Comparison of ENCODE assay signal across 15 cellular contexts in genomic region chr10:122376364-122376961, GRCh38. TPM values are rescaled to one million over a fixed set of nuclear protein-coding genes. Genes with fewer than 3 reads are reported as not detected.
A peak's percentile ranks its signal among the peaks of the same experiment; 100 is the strongest.
DNase-seq lines count a peak whose midpoint lies in the region; ATAC-seq, FAIRE-seq and TF ChIP-seq lines count a peak whose summit lies in the region.
"Had no signal": no experiment of that assay in that cellular context is flagged by ENCODE, and none has a peak within 500 bp of the region (broad histone marks: within the 10 kb centered on the region; RNA-seq: fewer than 3 reads in every experiment).

No MANE protein-coding gene starts in this region.

- peaks cover 62% of the 10 kb centered on the region for H3K79me2 ChIP-seq in GM23248 (ENCODE audit: insufficient read depth)
- H3K79me2 ChIP-seq in OCI-LY7 (ENCODE audit: insufficient read depth, low read depth, low read length) = peaks cover 3% of the 10 kb centered on the region; the same call in 1 of the 2 replicates

- peaks cover 19% of the 10 kb centered on the region for H3K36me3 ChIP-seq in CD4-positive, CD25-positive, alpha-beta regulatory T cell (ENCODE audit: control insufficient read depth, insufficient read depth, low read length)
- no peaks in the 10 kb centered on the region for H3K36me3 ChIP-seq in GM23248 (ENCODE audit: low read depth)
- peaks cover 2% of the 10 kb centered on the region for H3K36me3 ChIP-seq in bronchial epithelial cell (ENCODE audit: control insufficient read depth, insufficient read depth, low read length)
- no peaks in the 10 kb centered on the region for H3K36me3 ChIP-seq in mucosa of stomach (ENCODE audit: control insufficient read depth, insufficient read depth, low read length)
- no peaks in the 10 kb centered on the region for H3K36me3 ChIP-seq in OCI-LY7 (ENCODE audit: insufficient read depth, low read length)
- H3K36me3 ChIP-seq in HAP-1 (replicated peaks) = no peaks in the 10 kb centered on the region; the same call in 1 of the 2 replicates
- H3K36me3 ChIP-seq: neutrophil had no signal

- H3K9me3 ChIP-seq in CD4-positive, CD25-positive, alpha-beta regulatory T cell (ENCODE audit: control insufficient read depth in 2 of 2, low read length in 2 of 2) = no peaks in the 10 kb centered on the region
- H3K9me3 ChIP-seq in GM23248 (ENCODE audit: low read depth) = no peaks in the 10 kb centered on the region
- H3K9me3 ChIP-seq in mucosa of stomach (ENCODE audit: control insufficient read depth, low read length) = no peaks in the 10 kb centered on the region
- H3K9me3 ChIP-seq in OCI-LY7 (ENCODE audit: low read length) = no peaks in the 10 kb centered on the region
- H3K9me3 ChIP-seq in HAP-1 = no peaks in the 10 kb centered on the region
- H3K9me3 ChIP-seq: neutrophil had no signal

- no TSS peak for BruUV-seq in OCI-LY7 (replicated peaks; lab: Mats Ljungman, UMichigan)

- ATAC-seq in CD4-positive, CD25-positive, alpha-beta regulatory T cell (ENCODE audit: low read depth in 2 of 2) = no peak
- ATAC-seq in omental fat pad (ENCODE audit: low FRiP score) (no peak), HG03439 (IDR thresholded peaks at IDR 0.05; ENCODE audit: unreplicated experiment) (no peak)
- ATAC-seq: K562 had no signal

- no peak for DNase-seq in CD4-positive, CD25-positive, alpha-beta regulatory T cell
- peak; percentile 26 for DNase-seq in GM23248
- peak; percentile 34 for DNase-seq in bronchial epithelial cell (ENCODE audit: low read depth)
- DNase-seq in omental fat pad (ENCODE audit: low spot score) = no peak
- DNase-seq in OCI-LY7 (ENCODE audit: low spot score) = no peak
- no peak for DNase-seq in HAP-1 (ENCODE audit: low spot score in 2 of 2)
- DNase-seq: anterior cingulate cortex, NCI-H2081 treated with DMSO at 0.1 percent for 48 hours had no signal

- no peak overlapping the region for H3K27ac Mint-ChIP-seq in CD4-positive, CD25-positive, alpha-beta regulatory T cell

- peak overlapping the region; percentile 5 for H3K27ac ChIP-seq in CD4-positive, CD25-positive, alpha-beta regulatory T cell (ENCODE audit: insufficient read depth, low read length, poor library complexity, severe bottlenecking)
- no peak overlapping the region for H3K27ac ChIP-seq in GM23248
- no peak overlapping the region for H3K27ac ChIP-seq in OCI-LY7 (ENCODE audit: low read depth, low read length, poor library complexity, severe bottlenecking)
- H3K27ac ChIP-seq: neutrophil had no signal

- H2AFZ ChIP-seq in GM23248 (no peak overlapping the region), OCI-LY7 (ENCODE audit: low read length) (no peak overlapping the region)

- peaks cover 38% of the 10 kb centered on the region for H3K4me1 ChIP-seq in CD4-positive, CD25-positive, alpha-beta regulatory T cell (ENCODE audit: control insufficient read depth, insufficient read depth, low read length, poor library complexity, severe bottlenecking)
- H3K4me1 ChIP-seq in GM23248 (ENCODE audit: insufficient read depth) (peaks cover 17% of the 10 kb centered on the region), mucosa of stomach (ENCODE audit: control insufficient read depth, insufficient read depth, low read length) (peaks cover 9% of the 10 kb centered on the region), OCI-LY7 (ENCODE audit: insufficient read depth, low read length, poor library complexity, severe bottlenecking) (peaks cover 13% of the 10 kb centered on the region), HAP-1 (peaks cover 5% of the 10 kb centered on the region)

- H3K9me2 ChIP-seq in GM23248 (ENCODE audit: insufficient read depth) = no peaks in the 10 kb centered on the region
- no peaks in the 10 kb centered on the region for H3K9me2 ChIP-seq in OCI-LY7 (ENCODE audit: insufficient read depth, low read length)

- peaks cover 15 to 63% (median 51%) of the 10 kb centered on the region in 4 donors for H3K4me1 Mint-ChIP-seq in CD4-positive, CD25-positive, alpha-beta regulatory T cell

- H4K20me1 ChIP-seq in GM23248 (ENCODE audit: insufficient read depth) (0 out of 2 replicates have a peak, but pooled peaks cover 6% of the 10 kb centered on the region), OCI-LY7 (ENCODE audit: insufficient read depth, low read length) (no peaks in the 10 kb centered on the region)

- H3K4me2 ChIP-seq in GM23248 (ENCODE audit: unreplicated experiment) (peak overlapping the region; percentile 83), OCI-LY7 (ENCODE audit: low read length) (no peak overlapping the region)

- peaks cover 6% of the 10 kb centered on the region; the same call in 1 of the 2 replicates for H3F3A ChIP-seq in GM23248 (ENCODE audit: insufficient read depth)

- FAIRE-seq in bronchial epithelial cell (lab: Jason Lieb, UNC) = no peak
- FAIRE-seq: GM19239, H54, K562 had no signal

- CTCF ChIA-PET in OCI-LY7 (lab: Charles Lee; ENCODE audit: unreplicated experiment) = no interaction called here

- H3K9ac ChIP-seq in GM23248 (no peak overlapping the region), mucosa of stomach (ENCODE audit: low read length) (peak overlapping the region; percentile 78)

- H3K36me3 Mint-ChIP-seq in CD4-positive, CD25-positive, alpha-beta regulatory T cell = peaks cover 25% of the 10 kb centered on the region

- TF ChIP-seq CTCF in bronchial epithelial cell (IDR thresholded peaks at IDR 0.05; ENCODE audit: insufficient read depth, low read length, severe bottlenecking) (no peak), omental fat pad (IDR thresholded peaks at IDR 0.05) (no peak), OCI-LY7 (conservative IDR thresholded peaks at IDR 0.05; ENCODE audit: low read length) (no peak)

- peaks cover 7% of the 10 kb centered on the region for H3K27me3 ChIP-seq in CD4-positive, CD25-positive, alpha-beta regulatory T cell (ENCODE audit: control insufficient read depth, insufficient read depth, low read length)
- H3K27me3 ChIP-seq in GM23248 (replicated peaks; ENCODE audit: insufficient read depth) (no peaks in the 10 kb centered on the region), bronchial epithelial cell (ENCODE audit: control insufficient read depth, insufficient read depth, low read length) (no peaks in the 10 kb centered on the region), mucosa of stomach (ENCODE audit: control insufficient read depth, insufficient read depth, low read length) (no peaks in the 10 kb centered on the region), HAP-1 (ENCODE audit: low read depth) (no peaks in the 10 kb centered on the region)

- peaks cover 0 to 8% (median 0%) of the 10 kb centered on the region in 7 donors for H3K9me3 Mint-ChIP-seq in CD4-positive, CD25-positive, alpha-beta regulatory T cell
- H3K9me3 Mint-ChIP-seq: T-helper 2 cell treated with Interferon-gamma antibody and Interleukin-4, amounts not matched to agents 5 μg/mL and 100 μg/mL, for 36 hours had no signal

- in situ Hi-C loops in GM23248 (cut with MboI) (no loop called here), HAP-1 (cut with MboI; ENCODE audit: low sequenced_read_pairs) (no loop called here)

- POLR2A ChIA-PET in OCI-LY7 (lab: Charles Lee) = no interaction called here

- peak overlapping the region; percentile 44 to 99 (median 86) for H3K4me3 Mint-ChIP-seq in CD4-positive, CD25-positive, alpha-beta regulatory T cell

- peaks cover 24% of the 10 kb centered on the region for H3K27me3 Mint-ChIP-seq in CD4-positive, CD25-positive, alpha-beta regulatory T cell

- H3K4me3 ChIP-seq in CD4-positive, CD25-positive, alpha-beta regulatory T cell (ENCODE audit: low read depth, low read length) = peak overlapping the region; percentile 94
- H3K4me3 ChIP-seq in GM23248 = peak overlapping the region; percentile 88
- H3K4me3 ChIP-seq in bronchial epithelial cell (ENCODE audit: low read depth, low read length) = peak overlapping the region; percentile 13
- H3K4me3 ChIP-seq in mucosa of stomach (ENCODE audit: low read length) = no peak overlapping the region
- no peak overlapping the region for H3K4me3 ChIP-seq in OCI-LY7 (ENCODE audit: low read depth, low read length, poor library complexity, severe bottlenecking)
- H3K4me3 ChIP-seq in HAP-1 = no peak overlapping the region
- H3K4me3 ChIP-seq: K562 had no signal

- intact Hi-C loops in OCI-LY7 (cut with micrococcal nuclease; ENCODE audit: unreplicated experiment) = loop anchor here (10.0 kb wide), 1 partner anchor 778 kb away; the partner anchor contains the start of gene BUB3

- WGBS in GM23248 (ENCODE audit: low coverage in 1 of 2, low lambda C conversion rate in 2 of 2, missing lambda C conversion rate in 2 of 2), 2 experiments = 84% methylated on average over 11 of the region's 11 CpGs

RNA-seq across cellular contexts. Expression of gene PLEKHA1, which starts 2.0 kb away (rescaled TPM):
- total RNA-seq in CD4-positive, CD25-positive, alpha-beta regulatory T cell = 35.9 TPM
- 100 to 1,000 TPM in 2 of 4 donors, 10 to 100 TPM in 2; 77.4 to 112 (median 95.5) TPM for polyA plus RNA-seq in CD4-positive, CD25-positive, alpha-beta regulatory T cell
- 28.7 and 31.4 TPM in 2 replicates for total RNA-seq in GM23248 (2014; rRNA removed; shearing (Covaris generic))
- polyA plus RNA-seq in GM23248 (2016; fragmentation: Nextera tagmentation; extraction: Ambion mirVana) = 39.0 and 41.0 TPM in 2 replicates
- total RNA-seq in bronchial epithelial cell (35.3 and 38.9 TPM in 2 replicates), omental fat pad (10 to 100 TPM; 22.9 to 30.8 (median 26.8) TPM), OCI-LY7 (2022) (5.5 and 5.6 TPM in 2 replicates)
- total RNA-seq in OCI-LY7 (2014; rRNA removed; shearing (Covaris generic)) = 4.2 and 7.3 TPM in 2 replicates

Comparison
In these comparisons a context has a peak if more than half of its experiments do, and no peak if none do; other contexts are left out.
1. DNase-seq: peak in GM23248 (single experiment) and bronchial epithelial cell (single experiment); none in CD4-positive, CD25-positive, alpha-beta regulatory T cell (0 of 3), omental fat pad (single experiment), OCI-LY7 (single experiment) and HAP-1 (0 of 2).
2. H3K4me3 ChIP-seq: peak in CD4-positive, CD25-positive, alpha-beta regulatory T cell (single experiment), GM23248 (single experiment) and bronchial epithelial cell (single experiment); none in mucosa of stomach (single experiment), OCI-LY7 (single experiment) and HAP-1 (single experiment).